8 cellular contexts compared by ENCODE assay signal in the genomic region with DNA sequence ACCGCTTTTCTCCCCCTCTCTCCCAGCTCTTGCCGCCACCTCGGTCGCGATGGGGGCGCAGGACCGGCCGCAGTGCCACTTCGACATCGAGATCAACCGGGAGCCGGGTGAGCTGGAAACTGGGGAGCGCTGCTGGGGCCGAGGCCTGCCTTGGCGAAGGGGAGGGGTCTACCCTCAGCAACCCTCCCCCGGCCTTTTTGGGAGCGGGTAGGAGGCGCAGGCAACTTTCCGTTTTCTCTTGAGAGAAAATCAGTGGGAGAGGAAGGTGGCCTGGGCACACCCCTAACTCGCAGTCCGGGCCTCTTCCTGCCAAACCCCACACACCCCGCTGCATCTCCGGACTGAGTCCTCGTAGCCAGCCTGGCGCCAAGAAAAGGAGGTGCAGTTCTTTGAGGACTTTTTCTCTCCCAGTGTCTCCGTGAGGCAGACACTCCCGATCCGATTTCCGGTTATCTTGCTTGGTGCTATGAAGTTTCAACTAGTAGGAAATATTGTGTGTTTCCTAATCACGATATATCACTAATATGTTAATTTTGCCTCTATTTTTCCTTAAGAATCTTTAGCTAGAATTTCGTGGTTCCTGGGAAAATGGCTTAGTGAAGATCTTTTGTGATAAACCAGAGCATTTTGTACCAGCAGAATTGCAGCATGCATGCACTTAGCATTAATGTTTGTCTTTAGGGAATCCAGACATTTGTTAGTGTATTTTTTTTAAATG. TPM values are rescaled to one million over a fixed set of nuclear protein-coding genes. Genes with fewer than 3 reads are reported as not detected.
DNase-seq lines count a peak whose midpoint lies in the region; ATAC-seq, FAIRE-seq and TF ChIP-seq lines count a peak whose summit lies in the region.

No MANE protein-coding gene starts in this region.

- no peak for TF ChIP-seq CTCF in RWPE2 (IDR thresholded peaks at IDR 0.05; ENCODE audit: poor library complexity, severe bottlenecking)
- no peak for TF ChIP-seq CTCF in astrocyte of the spinal cord (IDR thresholded peaks at IDR 0.05; ENCODE audit: low read depth, low read length)
- no peak for TF ChIP-seq CTCF in GM20000 (IDR thresholded peaks at IDR 0.05; ENCODE audit: extremely low read depth, missing control alignments)

- in situ Hi-C loops in Caki2 (cut with HindIII; ENCODE audit: low pct_unique_long_range_greater_than_20kb, low sequenced_read_pairs), result no loop called here
- in situ Hi-C loops in astrocyte of the spinal cord (cut with HindIII; ENCODE audit: low sequenced_read_pairs), result no loop called here

- WGBS in iPS DF 6.9 (ENCODE audit: insufficient coverage, insufficient read length), result no CpG with 5 or more reads among the region's 31 CpGs

- H3K4me3 ChIP-seq in RWPE2 (ENCODE audit: severe bottlenecking) (peak overlapping the region; percentile 75), astrocyte of the spinal cord (ENCODE audit: low read depth, low read length) (peak overlapping the region; percentile 90), iPS DF 6.9 (ENCODE audit: low read length) (peak overlapping the region; percentile 84)

- DNase-seq in Caki2 (ENCODE audit: low read depth), result peak; percentile 54
- DNase-seq in GM19239 (ENCODE audit: insufficient read length, low spot score), result no peak
- peak; percentile 74 for DNase-seq in RWPE2 (ENCODE audit: low spot score)
- DNase-seq in astrocyte of the spinal cord (ENCODE audit: low read depth, low spot score), result peak; percentile 64
- peak; percentile 27 for DNase-seq in iPS DF 6.9 (ENCODE audit: low read depth, low spot score)
- DNase-seq in sciatic nerve (ENCODE audit: low spot score), result peak; percentile 80
- DNase-seq in GM20000 (ENCODE audit: low spot score), result no peak

- H3K27ac ChIP-seq in RWPE2 (ENCODE audit: poor library complexity, severe bottlenecking) (peak overlapping the region; percentile 90), iPS DF 6.9 (ENCODE audit: low read length) (no peak overlapping the region)

- peak; percentile 79 for FAIRE-seq in GM19239 (lab: Jason Lieb, UNC)

- H3K9me3 ChIP-seq in RWPE2 (ENCODE audit: severe bottlenecking) (no peaks in the 10 kb centered on the region), iPS DF 6.9 (ENCODE audit: control insufficient read depth, insufficient read depth, low read length) (no peaks in the 10 kb centered on the region)

- H3K36me3 ChIP-seq in RWPE2 (ENCODE audit: low read depth) (peaks cover 26% of the 10 kb centered on the region), iPS DF 6.9 (ENCODE audit: control insufficient read depth, insufficient read depth, low read length) (no peaks in the 10 kb centered on the region; the same call in 1 of the 2 replicates)

- ATAC-seq in HG03439 (IDR thresholded peaks at IDR 0.05; ENCODE audit: unreplicated experiment) (peak; percentile 28), RWPE2 (ENCODE audit: low read depth) (peak; percentile 51), sciatic nerve (peak; percentile 54)

- intact Hi-C loops in sciatic nerve (cut with DNase I), result loop anchor here (10.0 kb wide), 1 partner anchor 144 kb away; no protein-coding TSS in a partner anchor

- H3K27me3 ChIP-seq in RWPE2 (ENCODE audit: insufficient read depth, poor library complexity, severe bottlenecking), result no peaks in the 10 kb centered on the region
- no peaks in the 10 kb centered on the region for H3K27me3 ChIP-seq in iPS DF 6.9 (ENCODE audit: control insufficient read depth, insufficient read depth, low read length)

- H3K4me1 ChIP-seq in RWPE2 (ENCODE audit: insufficient read depth, poor library complexity, severe bottlenecking) (peaks cover 9% of the 10 kb centered on the region), iPS DF 6.9 (ENCODE audit: control insufficient read depth, insufficient read depth, low read length) (no peaks in the 10 kb centered on the region)

RNA-seq across cellular contexts. Expression of a gene that starts 0.6 kb away (rescaled TPM):
- 2.7 and 16.3 TPM in 2 replicates for total RNA-seq in Caki2 (2014; rRNA removed; shearing (Covaris generic); ENCODE audit: low replicate concordance)
- 149 TPM for total RNA-seq in sciatic nerve

RNA-seq across cellular contexts. Expression of a gene that starts 10.5 kb away (rescaled TPM):
- 16.3 and 33.3 TPM in 2 replicates for total RNA-seq in Caki2 (2014; rRNA removed; shearing (Covaris generic); ENCODE audit: low replicate concordance)
- total RNA-seq in sciatic nerve, result 16.0 TPM

RNA-seq across cellular contexts. Expression of a gene that starts 19.4 kb away (rescaled TPM):
- 33.5 and 44.1 TPM in 2 replicates for total RNA-seq in Caki2 (2014; rRNA removed; shearing (Covaris generic); ENCODE audit: low replicate concordance)
- 59.5 TPM for total RNA-seq in sciatic nerve

RNA-seq across cellular contexts. Expression of a gene that starts 52.4 kb away (rescaled TPM):
- 2.6 and 3.9 TPM in 2 replicates for total RNA-seq in Caki2 (2014; rRNA removed; shearing (Covaris generic); ENCODE audit: low replicate concordance)
- total RNA-seq in sciatic nerve, result 48.9 TPM

Comparison
In these comparisons a context has a peak if more than half of its experiments do, and no peak if none do; other contexts are left out.
1. DNase-seq: peak in Caki2 (single experiment), RWPE2 (single experiment), astrocyte of the spinal cord (single experiment), iPS DF 6.9 (single experiment) and sciatic nerve (single experiment); none in GM19239 (single experiment) and GM20000 (single experiment).
2. Peak in every context shown above with its lines, with median percentiles within 50 percentile points of each other: ATAC-seq and H3K4me3 ChIP-seq.